8 cellular contexts compared by ENCODE assay signal in the genomic region with DNA sequence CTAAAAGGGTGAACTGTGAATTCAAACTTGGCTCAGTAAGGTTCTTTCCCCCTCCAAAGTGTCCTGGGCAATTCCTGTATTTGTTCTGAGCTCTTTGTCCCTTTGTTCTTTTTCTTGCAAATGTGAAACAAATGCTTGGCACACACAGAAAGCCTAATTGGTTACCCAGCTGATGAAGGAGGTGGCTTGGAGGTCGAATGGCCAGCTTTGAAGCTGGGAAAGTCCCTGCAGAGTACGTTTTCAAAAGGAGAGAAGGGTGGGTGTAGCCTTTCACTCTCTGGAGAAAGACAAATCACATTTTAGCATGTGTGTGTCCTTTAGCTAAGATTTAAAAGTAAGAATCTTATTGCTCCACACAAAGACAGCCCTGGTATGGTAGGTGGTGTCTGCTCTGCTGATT.
DNase-seq lines count a peak whose midpoint lies in the region; ATAC-seq lines count a peak whose summit lies in the region.

No MANE protein-coding gene starts in this region.

- peaks cover 10% of the 10 kb centered on the region for H3K4me1 ChIP-seq in neuron (ENCODE audit: insufficient read depth, low read length)

- H3K36me3 ChIP-seq in neuron (ENCODE audit: insufficient read depth, low read length) = no peaks in the 10 kb centered on the region

- DNase-seq in NCI-H2081 (lab: John Stamatoyannopoulos, UW) (peak; percentile 76 to 80), NCI-H2081 treated with DMSO at 0.1 percent for 48 hours (lab: John Stamatoyannopoulos, UW) (no peak), NCI-H1105 (lab: John Stamatoyannopoulos, UW) (peak; percentile 42), G401 (ENCODE audit: low spot score) (no peak), DMS153 (lab: John Stamatoyannopoulos, UW) (no peak), GOT3 (lab: John Stamatoyannopoulos, UW) (no peak)

- H3K9me3 ChIP-seq in neuron (ENCODE audit: low read length) = no peaks in the 10 kb centered on the region

- no peaks in the 10 kb centered on the region for H3K27me3 ChIP-seq in neuron (ENCODE audit: insufficient read depth, low read length)

- in situ Hi-C loops in G401 (cut with HindIII; ENCODE audit: low sequenced_read_pairs) = no loop called here

- H3K4me3 ChIP-seq in neuron (ENCODE audit: low read length) = no peak overlapping the region

- peak overlapping the region; percentile 59 for H2AFZ ChIP-seq in neuron (ENCODE audit: low read depth, low read length)

- ATAC-seq in HG02623 (IDR thresholded peaks at IDR 0.05; ENCODE audit: unreplicated experiment) = peak; percentile 85

Comparison
In these comparisons a context has a peak if more than half of its experiments do, and no peak if none do; other contexts are left out.
1. DNase-seq: peak in NCI-H2081 (2 of 2) and NCI-H1105 (single experiment); none in NCI-H2081 treated with DMSO at 0.1 percent for 48 hours (single experiment), G401 (single experiment), DMS153 (single experiment) and GOT3 (single experiment).